9 cellular contexts compared by ENCODE assay signal in the genomic region with DNA sequence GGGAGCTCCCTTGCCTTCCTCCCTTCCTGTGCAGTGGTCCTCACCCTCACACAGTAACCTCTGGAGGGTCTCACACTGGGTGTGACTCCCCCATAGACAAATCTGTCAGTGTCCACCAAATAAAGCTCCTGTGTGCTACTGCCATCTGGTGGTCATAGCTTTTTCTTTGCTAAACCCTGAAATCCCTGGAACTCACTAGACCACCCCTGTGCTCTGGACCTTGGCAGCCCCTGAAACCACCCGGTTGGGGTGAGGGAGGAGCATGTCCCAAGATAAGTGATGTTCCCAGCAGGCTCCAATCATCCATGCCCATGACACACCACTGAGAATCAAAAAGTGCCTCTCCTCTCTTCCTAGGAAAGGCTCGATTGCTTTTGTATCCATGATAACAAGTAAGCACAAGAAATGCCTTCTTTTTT. TPM values are rescaled to one million over a fixed set of nuclear protein-coding genes. Genes with fewer than 3 reads are reported as not detected.
DNase-seq lines count a peak whose midpoint lies in the region; ATAC-seq, FAIRE-seq and TF ChIP-seq lines count a peak whose summit lies in the region.
"Had no signal": no experiment of that assay in that cellular context is flagged by ENCODE, and none has a peak within 500 bp of the region (broad histone marks: within the 10 kb centered on the region; RNA-seq: fewer than 3 reads in every experiment).

No MANE protein-coding gene starts in this region.

- RAD21 ChIA-PET in GM12878 (lab: Charles Lee; ENCODE audit: unreplicated experiment) = interaction anchor here (0.5 to 4.9 kb wide), 23 partner anchors 14 to 1602 kb away, joined by 3 to 72 read pairs (median 5); a partner anchor contains a TSS

- POLR2A ChIA-PET in GM12878 (lab: Charles Lee) = interaction anchor here (0.6 to 2.4 kb wide), 6 partner anchors 26 to 151 kb away, joined by 3 to 7 read pairs (median 4); a partner anchor contains a TSS

- H3K4me1 ChIP-seq in GM12878 (ENCODE audit: control insufficient read depth, insufficient read depth, low read length) = no peaks in the 10 kb centered on the region

- H3K4me3 ChIP-seq in SU-DHL-6 (ENCODE audit: insufficient read depth, low read length, poor library complexity, severe bottlenecking) (no peak overlapping the region), GM12878 (no peak overlapping the region)

- H4K20me1 ChIP-seq in SU-DHL-6 (ENCODE audit: low read depth, low read length) (no peaks in the 10 kb centered on the region), GM12878 (ENCODE audit: control insufficient read depth, insufficient read depth) (no peaks in the 10 kb centered on the region)

- CTCF ChIA-PET in GM12878 (lab: Yijun Ruan, JAX) = interaction anchor here (0.6 to 15.6 kb wide), 47 partner anchors 11 to 337 kb away, joined by 3 to 520 read pairs (median 5); a partner anchor contains a TSS

- SMC1A ChIA-PET in GM12878 (lab: Charles Lee; ENCODE audit: uncharacterized antibody, unreplicated experiment) = interaction anchor here (0.7 to 4.9 kb wide), 20 partner anchors 9 to 197 kb away, joined by 3 to 44 read pairs (median 4); a partner anchor contains a TSS

- ATAC-seq in GM12878 (peak; percentile 83), HG03565 (IDR thresholded peaks at IDR 0.05; ENCODE audit: unreplicated experiment) (no peak)

- no peak overlapping the region for H3K27ac ChIP-seq in SU-DHL-6 (ENCODE audit: low read depth, low read length)
- H3K27ac ChIP-seq in GM12878 (ENCODE audit: control insufficient read depth, insufficient read depth) = no peak overlapping the region

- H3K9me2 ChIP-seq in SU-DHL-6 (replicated peaks; ENCODE audit: insufficient read depth, low read length) = no peaks in the 10 kb centered on the region

- H3K27me3 ChIP-seq in SU-DHL-6 (ENCODE audit: low read length) = no peaks in the 10 kb centered on the region
- no peaks in the 10 kb centered on the region for H3K27me3 ChIP-seq in GM12878 (replicated peaks in 1 of 2; ENCODE audit: control insufficient read depth in 2 of 2, insufficient read depth in 2 of 2, low read length in 1 of 2)

- H3K9ac ChIP-seq in SU-DHL-6 (ENCODE audit: low read length) = no peak overlapping the region
- H3K9ac ChIP-seq in GM12878 (ENCODE audit: control insufficient read depth, insufficient read depth, low read length) = no peak overlapping the region

- H3K9me3 ChIP-seq in SU-DHL-6 (ENCODE audit: insufficient read depth, low read length) (no peaks in the 10 kb centered on the region), GM12878 (replicated peaks; ENCODE audit: control insufficient read depth, insufficient read depth, low read length) (no peaks in the 10 kb centered on the region)

- in situ Hi-C loops in GM12878 (cut with MboI) = no loop called here

- peak; percentile 75 for FAIRE-seq in GM12878 (lab: Jason Lieb, UNC)

- peak; percentile 79 for TF ChIP-seq RAD21 in GM12878 (IDR thresholded peaks at IDR 0.05; ENCODE audit: insufficient read depth, low read depth, low read length)

- TF ChIP-seq POLR2A in GM12878 (IDR thresholded peaks at IDR 0.05; ENCODE audit: low read depth, low read length) = no peak

- 0 out of 2 replicates have a peak, but pooled peaks cover 6% of the 10 kb centered on the region for H3F3A ChIP-seq in SU-DHL-6 (ENCODE audit: insufficient read depth)

- 50% methylated on average over 2 of the region's 2 CpGs for WGBS in GM12878 (ENCODE audit: insufficient coverage, insufficient replicate concordance, low lambda C conversion rate, missing lambda C conversion rate)

- H3K79me2 ChIP-seq in SU-DHL-6 (ENCODE audit: insufficient read depth, low read length) (no peaks in the 10 kb centered on the region), GM12878 (ENCODE audit: control insufficient read depth, insufficient read depth, low read length) (no peaks in the 10 kb centered on the region)

- intact Hi-C loops in GM12878 (cut with micrococcal nuclease; ENCODE audit: unreplicated experiment) = loop anchor here (2.0 kb wide), 1 partner anchor 128 kb away; no protein-coding TSS in a partner anchor

- peak; percentile 92 for TF ChIP-seq CTCF in SU-DHL-6 (IDR thresholded peaks at IDR 0.05; ENCODE audit: insufficient read depth, low read length, poor library complexity, severe bottlenecking)
- TF ChIP-seq CTCF in GM12878 (IDR thresholded peaks at IDR 0.05 in 2 of 3, conservative IDR thresholded peaks at IDR 0.05 in 1 of 3; ENCODE audit: control insufficient read depth in 2 of 3, extremely low read depth in 1 of 3, insufficient read depth in 1 of 3, low read depth in 3 of 3, low read length in 3 of 3) = peak; percentile 75 to 85 (median 78)

- H2AFZ ChIP-seq in SU-DHL-6 (ENCODE audit: low read depth, low read length, severe bottlenecking) = no peak overlapping the region
- 0 out of 2 replicates have a peak overlapping the region, but pooled peaks have one; percentile 34 for H2AFZ ChIP-seq in GM12878 (ENCODE audit: control insufficient read depth, low read depth, low read length)

- no TSS peak for BruUV-seq in GM12878 (replicated peaks; lab: Mats Ljungman, UMichigan)

- no peaks in the 10 kb centered on the region for H3K36me3 ChIP-seq in SU-DHL-6 (ENCODE audit: low read length)
- no peaks in the 10 kb centered on the region for H3K36me3 ChIP-seq in GM12878 (ENCODE audit: control insufficient read depth in 2 of 2, insufficient read depth in 2 of 2, low read length in 1 of 2)

- H3K4me2 ChIP-seq in SU-DHL-6 (ENCODE audit: low read depth, low read length, poor library complexity, severe bottlenecking) (no peak overlapping the region), GM12878 (ENCODE audit: control insufficient read depth, insufficient read depth) (no peak overlapping the region)

- TF ChIP-seq EP300 in GM12878 (IDR thresholded peaks at IDR 0.05; ENCODE audit: borderline replicate concordance in 1 of 2, control insufficient read depth in 1 of 2, low read depth in 2 of 2, low read length in 2 of 2) = no peak

- DNase-seq in GDM1 (lab: John Stamatoyannopoulos, UW) (peak; percentile 5), M059J (ENCODE audit: low read depth) (peak; percentile 50), GM12878 (ENCODE audit: low read depth, low spot score) (no peak), iPS-NIHi11 (ENCODE audit: low spot score) (peak; percentile 67), HPDE6-E6E7 (ENCODE audit: extremely low spot score) (no peak)
- DNase-seq in stimulated activated CD4-positive, alpha-beta T cell treated with anti-CD3 and anti-CD28 coated beads, Interleukin-1b, Interleukin-23, amount 100 ng/mL, for 48 hours = peak; percentile 15

RNA-seq across cellular contexts. Expression of a gene that starts 6.5 kb away (rescaled TPM):
- 20.9 and 22.7 TPM in 2 replicates for total RNA-seq in M059J (2014; rRNA removed; shearing (Covaris generic))
- 7.2 and 8.7 TPM in 2 replicates for total RNA-seq in GM12878 (2013; cell fraction: nucleolus; rRNA removed)
- 0.28 and 0.98 TPM in 2 replicates for total RNA-seq in GM12878 (2014; rRNA removed)
- total RNA-seq in GM12878 (2014; rRNA removed; fragmentation: Illumina TruSeq; extraction: Trizol) = 0.36 and 0.46 TPM in 2 replicates
- 1.4 TPM in 2 replicates for total RNA-seq in GM12878 (2021)
- polyA plus RNA-seq in GM12878 (2011; ENCODE audit: low read depth) = 3.9 TPM
- 1.6 and 4.1 TPM in 2 replicates for polyA plus RNA-seq in GM12878 (2011; rRNA removed)
- polyA plus RNA-seq in GM12878 (2011; cell fraction: cytosol; rRNA removed) = 5.3 and 6.6 TPM in 2 replicates
- polyA plus RNA-seq in GM12878 (2011; cell fraction: nucleus; rRNA removed) = 4.7 and 7.2 TPM in 2 replicates
- 7.3 and 8.0 TPM in 2 replicates for polyA plus RNA-seq in GM12878 (2012)
- polyA plus RNA-seq in GM12878 (2014; fragmentation: Illumina TruSeq; extraction: Trizol) = 0.31 TPM in 1 of 2 replicates, not detected in the other
- polyA plus RNA-seq in GM12878 (2014; fragmentation: Nextera tagmentation; extraction: Ambion mirVana) = under 1 TPM; 0.21 to 0.26 TPM
- polyA plus RNA-seq in GM12878 (2014; rRNA removed) = 1.4 and 2.1 TPM in 2 replicates
- polyA plus RNA-seq in GM12878 (2016; fragmentation: Nextera tagmentation; extraction: Ambion mirVana) = 1 to 10 TPM in 1 of 2 experiments, under 1 TPM in 1; 0.87 to 1.3 TPM
- polyA minus RNA-seq in GM12878 (2011; rRNA and poly(A)+ RNA removed) = 0.73 and 2.9 TPM in 2 replicates
- polyA minus RNA-seq in GM12878 (2011; cell fraction: cytosol; rRNA and poly(A)+ RNA removed) = not detected in 2 replicates
- 0.97 and 1.1 TPM in 2 replicates for polyA minus RNA-seq in GM12878 (2011; cell fraction: nucleus; rRNA and poly(A)+ RNA removed)

RNA-seq across cellular contexts. Expression of a gene that starts 25.7 kb away (rescaled TPM):
- total RNA-seq in M059J (2014; rRNA removed; shearing (Covaris generic)) = 4.3 and 5.0 TPM in 2 replicates
- total RNA-seq in GM12878 (2013; cell fraction: nucleolus; rRNA removed) = 1.8 and 2.3 TPM in 2 replicates
- 5.0 and 7.5 TPM in 2 replicates for total RNA-seq in GM12878 (2014; rRNA removed)
- 3.1 and 3.3 TPM in 2 replicates for total RNA-seq in GM12878 (2014; rRNA removed; fragmentation: Illumina TruSeq; extraction: Trizol)
- total RNA-seq in GM12878 (2021) = 6.5 and 7.1 TPM in 2 replicates
- 4.3 TPM for polyA plus RNA-seq in GM12878 (2011; ENCODE audit: low read depth)
- 1.9 and 2.3 TPM in 2 replicates for polyA plus RNA-seq in GM12878 (2011; rRNA removed)
- 2.1 and 2.8 TPM in 2 replicates for polyA plus RNA-seq in GM12878 (2011; cell fraction: cytosol; rRNA removed)
- 1.7 and 3.2 TPM in 2 replicates for polyA plus RNA-seq in GM12878 (2011; cell fraction: nucleus; rRNA removed)
- 13.4 and 14.8 TPM in 2 replicates for polyA plus RNA-seq in GM12878 (2012)
- polyA plus RNA-seq in GM12878 (2014; fragmentation: Illumina TruSeq; extraction: Trizol) = 1.5 and 3.5 TPM in 2 replicates
- polyA plus RNA-seq in GM12878 (2014; fragmentation: Nextera tagmentation; extraction: Ambion mirVana) = under 1 TPM in 1 of 2 experiments, not detected in 1; 0.13 TPM
- 5.4 and 6.4 TPM in 2 replicates for polyA plus RNA-seq in GM12878 (2014; rRNA removed)
- 10 to 100 TPM in 1 of 2 experiments, 1 to 10 TPM in 1; 7.8 to 10.0 TPM for polyA plus RNA-seq in GM12878 (2016; fragmentation: Nextera tagmentation; extraction: Ambion mirVana)
- 0.66 and 0.82 TPM in 2 replicates for polyA minus RNA-seq in GM12878 (2011; rRNA and poly(A)+ RNA removed)
- polyA minus RNA-seq in GM12878 (2011; cell fraction: cytosol; rRNA and poly(A)+ RNA removed) = 1.4 TPM in 1 of 2 replicates, not detected in the other
- polyA minus RNA-seq in GM12878 (2011; cell fraction: nucleus; rRNA and poly(A)+ RNA removed) = 0.36 and 1.4 TPM in 2 replicates

RNA-seq across cellular contexts. Expression of a gene that starts 29.5 kb away (rescaled TPM):
- 31.1 and 40.5 TPM in 2 replicates for total RNA-seq in M059J (2014; rRNA removed; shearing (Covaris generic))
- total RNA-seq in GM12878 (2013; cell fraction: nucleolus; rRNA removed) = 90.5 and 94.5 TPM in 2 replicates
- total RNA-seq in GM12878 (2014; rRNA removed) (23.9 and 26.3 TPM in 2 replicates), GM12878 (2014; rRNA removed; fragmentation: Illumina TruSeq; extraction: Trizol) (21.0 and 22.2 TPM in 2 replicates), GM12878 (2021) (30.0 and 30.6 TPM in 2 replicates)
- 32.8 TPM for polyA plus RNA-seq in GM12878 (2011; ENCODE audit: low read depth)
- polyA plus RNA-seq in GM12878 (2011; rRNA removed) (18.6 and 19.1 TPM in 2 replicates), GM12878 (2014; fragmentation: Illumina TruSeq; extraction: Trizol) (28.0 and 29.9 TPM in 2 replicates), GM12878 (2014; fragmentation: Nextera tagmentation; extraction: Ambion mirVana) (under 1 TPM; 0.68 to 0.90 TPM), GM12878 (2014; rRNA removed) (28.5 and 29.0 TPM in 2 replicates), GM12878 (2016; fragmentation: Nextera tagmentation; extraction: Ambion mirVana) (10 to 100 TPM; 44.1 to 50.8 TPM)
- polyA plus RNA-seq in GM12878 (2011; cell fraction: cytosol; rRNA removed) = 16.9 and 21.8 TPM in 2 replicates
- polyA plus RNA-seq in GM12878 (2011; cell fraction: nucleus; rRNA removed) = 34.4 and 42.1 TPM in 2 replicates
- 64.8 and 69.0 TPM in 2 replicates for polyA plus RNA-seq in GM12878 (2012)
- polyA minus RNA-seq in GM12878 (2011; rRNA and poly(A)+ RNA removed) = 11.3 and 16.8 TPM in 2 replicates
- 7.4 and 12.2 TPM in 2 replicates for polyA minus RNA-seq in GM12878 (2011; cell fraction: cytosol; rRNA and poly(A)+ RNA removed)
- polyA minus RNA-seq in GM12878 (2011; cell fraction: nucleus; rRNA and poly(A)+ RNA removed) = 19.8 and 24.3 TPM in 2 replicates

RNA-seq across cellular contexts. Expression of a gene that starts 31.9 kb away (rescaled TPM):
- 41.0 and 54.0 TPM in 2 replicates for total RNA-seq in M059J (2014; rRNA removed; shearing (Covaris generic))
- total RNA-seq in GM12878 (2013; cell fraction: nucleolus; rRNA removed) = 49.5 and 51.4 TPM in 2 replicates
- total RNA-seq in GM12878 (2014; rRNA removed) (60.0 and 65.3 TPM in 2 replicates), GM12878 (2014; rRNA removed; fragmentation: Illumina TruSeq; extraction: Trizol) (29.4 and 30.7 TPM in 2 replicates), GM12878 (2021) (72.2 and 75.4 TPM in 2 replicates)
- 18.9 TPM for polyA plus RNA-seq in GM12878 (2011; ENCODE audit: low read depth)
- polyA plus RNA-seq in GM12878 (2011; rRNA removed) (16.3 and 37.0 TPM in 2 replicates), GM12878 (2014; fragmentation: Illumina TruSeq; extraction: Trizol) (15.5 and 47.0 TPM in 2 replicates), GM12878 (2014; fragmentation: Nextera tagmentation; extraction: Ambion mirVana) (10 to 100 TPM in 1 of 2 experiments, 1 to 10 TPM in 1; 4.2 to 11.0 TPM), GM12878 (2014; rRNA removed) (85.7 and 86.9 TPM in 2 replicates), GM12878 (2016; fragmentation: Nextera tagmentation; extraction: Ambion mirVana) (10 to 100 TPM; 98.2 to 98.5 TPM)
- 65.5 and 89.8 TPM in 2 replicates for polyA plus RNA-seq in GM12878 (2011; cell fraction: cytosol; rRNA removed)
- 78.1 and 88.8 TPM in 2 replicates for polyA plus RNA-seq in GM12878 (2011; cell fraction: nucleus; rRNA removed)
- 37.2 and 48.3 TPM in 2 replicates for polyA plus RNA-seq in GM12878 (2012)
- 24.2 and 43.5 TPM in 2 replicates for polyA minus RNA-seq in GM12878 (2011; rRNA and poly(A)+ RNA removed)
- 16.8 and 22.1 TPM in 2 replicates for polyA minus RNA-seq in GM12878 (2011; cell fraction: cytosol; rRNA and poly(A)+ RNA removed)
- polyA minus RNA-seq in GM12878 (2011; cell fraction: nucleus; rRNA and poly(A)+ RNA removed) = 6.2 and 17.4 TPM in 2 replicates

RNA-seq across cellular contexts. Expression of a gene that starts 55.8 kb away (rescaled TPM):
- total RNA-seq in M059J (2014; rRNA removed; shearing (Covaris generic)) = not detected in 2 replicates
- total RNA-seq in GM12878 (2013; cell fraction: nucleolus; rRNA removed) = 0.64 and 1.1 TPM in 2 replicates
- 0.49 and 0.56 TPM in 2 replicates for total RNA-seq in GM12878 (2014; rRNA removed)
- total RNA-seq in GM12878 (2014; rRNA removed; fragmentation: Illumina TruSeq; extraction: Trizol) = 0.14 and 0.22 TPM in 2 replicates
- 0.82 and 1.2 TPM in 2 replicates for total RNA-seq in GM12878 (2021)
- 0.28 TPM for polyA plus RNA-seq in GM12878 (2011; ENCODE audit: low read depth)
- 0.26 and 0.45 TPM in 2 replicates for polyA plus RNA-seq in GM12878 (2011; rRNA removed)
- 0.28 and 0.51 TPM in 2 replicates for polyA plus RNA-seq in GM12878 (2011; cell fraction: cytosol; rRNA removed)
- polyA plus RNA-seq in GM12878 (2011; cell fraction: nucleus; rRNA removed) = 0.19 and 0.40 TPM in 2 replicates
- 0.70 and 0.84 TPM in 2 replicates for polyA plus RNA-seq in GM12878 (2012)
- polyA plus RNA-seq in GM12878 (2014; fragmentation: Illumina TruSeq; extraction: Trizol) = 0.31 and 0.57 TPM in 2 replicates
- polyA plus RNA-seq in GM12878 (2014; fragmentation: Nextera tagmentation; extraction: Ambion mirVana) = under 1 TPM in 1 of 2 experiments, not detected in 1; 0.62 TPM
- polyA plus RNA-seq in GM12878 (2014; rRNA removed) = 0.69 and 1.5 TPM in 2 replicates
- under 1 TPM; 0.17 to 0.18 TPM for polyA plus RNA-seq in GM12878 (2016; fragmentation: Nextera tagmentation; extraction: Ambion mirVana)
- 0.15 and 0.52 TPM in 2 replicates for polyA minus RNA-seq in GM12878 (2011; rRNA and poly(A)+ RNA removed)
- polyA minus RNA-seq in GM12878 (2011; cell fraction: cytosol; rRNA and poly(A)+ RNA removed) = not detected in 2 replicates
- polyA minus RNA-seq in GM12878 (2011; cell fraction: nucleus; rRNA and poly(A)+ RNA removed) = 0.12 TPM in 1 of 2 replicates, not detected in the other
- total RNA-seq: activated CD8-positive, alpha-beta memory T cell treated with anti-CD3 and anti-CD28 coated beads for 36 hours had no signal

Comparison
In these comparisons a context has a peak if more than half of its experiments do, and no peak if none do; other contexts are left out.
1. DNase-seq: peak in GDM1 (single experiment), M059J (single experiment), iPS-NIHi11 (single experiment) and stimulated activated CD4-positive, alpha-beta T cell treated with anti-CD3 and anti-CD28 coated beads, Interleukin-1b, Interleukin-23, amount 100 ng/mL, for 48 hours (single experiment); none in GM12878 (single experiment) and HPDE6-E6E7 (single experiment).